11 cellular contexts compared by ENCODE assay signal in the genomic region with DNA sequence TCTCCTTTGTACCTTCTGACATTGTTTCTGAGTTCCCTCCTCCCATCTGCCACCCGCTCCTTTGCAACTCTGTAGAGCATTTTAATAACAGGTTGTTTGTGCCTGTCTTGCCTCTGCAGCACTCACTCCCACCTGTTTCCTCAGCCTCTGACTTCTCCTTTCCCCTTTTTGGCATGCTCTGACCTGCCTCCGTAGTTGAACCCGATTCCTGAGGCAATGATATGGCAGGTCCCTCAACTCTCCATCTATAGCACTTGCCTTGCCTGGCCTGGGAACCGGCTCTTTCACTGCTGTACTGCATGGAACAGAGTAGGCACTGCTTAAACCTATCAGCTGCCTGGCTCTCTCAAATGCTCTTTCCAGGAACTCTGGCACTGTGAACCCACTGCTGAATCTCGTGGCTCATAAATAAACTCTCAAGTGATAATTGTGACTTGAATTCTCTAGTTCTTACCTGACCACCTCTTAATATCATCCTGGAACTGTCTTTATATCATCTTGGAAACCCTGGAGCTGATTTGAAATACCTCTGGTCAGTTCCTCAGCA. TPM values are rescaled to one million over a fixed set of nuclear protein-coding genes. Genes with fewer than 3 reads are reported as not detected.
A peak's percentile ranks its signal among the peaks of the same experiment; 100 is the strongest.
DNase-seq lines count a peak whose midpoint lies in the region; ATAC-seq and TF ChIP-seq lines count a peak whose summit lies in the region.
"Had no signal": no experiment of that assay in that cellular context is flagged by ENCODE, and none has a peak within 500 bp of the region (broad histone marks: within the 10 kb centered on the region; RNA-seq: fewer than 3 reads in every experiment).

No MANE protein-coding gene starts in this region.

- no peaks in the 10 kb centered on the region for H3K27me3 Mint-ChIP-seq in CD4-positive, alpha-beta T cell

- no peak for DNase-seq in CD4-positive, alpha-beta T cell
- DNase-seq in OCI-LY7 (ENCODE audit: low spot score) (peak; percentile 35), germinal center (ENCODE audit: low spot score) (peak; percentile 32), MG63 (no peak), SHP77 treated with DMSO at 0.1 percent for 48 hours (lab: John Stamatoyannopoulos, UW) (no peak), HEK293T (ENCODE audit: extremely low spot score) (no peak)
- DNase-seq: activated gamma-delta T cell, DMS 273 treated with DMSO at 0.1 percent for 48 hours, hippocampal formation had no signal

- peaks cover 60% of the 10 kb centered on the region for H3K4me1 Mint-ChIP-seq in CD4-positive, alpha-beta T cell (ENCODE audit: low read depth)

- no peaks in the 10 kb centered on the region for H3K9me3 Mint-ChIP-seq in CD4-positive, alpha-beta T cell

- peak overlapping the region; percentile 85 for H3K27ac Mint-ChIP-seq in CD4-positive, alpha-beta T cell

- POLR2A ChIA-PET in CD4-positive, alpha-beta T cell (lab: Charles Lee), result interaction anchor here (0.8 to 2.2 kb wide), 3 partner anchors 8 to 15 kb away, joined by 4 to 32 read pairs (median 10); no protein-coding TSS in a partner anchor
- POLR2A ChIA-PET in OCI-LY7 (lab: Charles Lee), result interaction anchor here (0.6 kb wide), 1 partner anchor 12 kb away, joined by 5 read pairs; no protein-coding TSS in a partner anchor
- POLR2A ChIA-PET in HEK293T (lab: Yijun Ruan, JAX), result no interaction called here

- no peak for ATAC-seq in CD4-positive, alpha-beta T cell (ENCODE audit: poor library complexity)
- peak; percentile 25 for ATAC-seq in GM18907 (IDR thresholded peaks at IDR 0.05; ENCODE audit: unreplicated experiment)
- no peak for ATAC-seq in HG03460 (IDR thresholded peaks at IDR 0.05; ENCODE audit: unreplicated experiment)

- no TSS peak for BruUV-seq in OCI-LY7 (replicated peaks; lab: Mats Ljungman, UMichigan)

- CTCF ChIA-PET in CD4-positive, alpha-beta T cell (lab: Charles Lee), result no interaction called here
- CTCF ChIA-PET in OCI-LY7 (lab: Charles Lee; ENCODE audit: unreplicated experiment), result no interaction called here
- CTCF ChIA-PET in HEK293T (lab: Yijun Ruan, JAX), result no interaction called here

- H3K36me3 ChIP-seq in OCI-LY7 (ENCODE audit: insufficient read depth, low read length) (no peaks in the 10 kb centered on the region), MG63 (no peaks in the 10 kb centered on the region)

- no peaks in the 10 kb centered on the region for H3K27me3 ChIP-seq in CD4-positive, alpha-beta T cell (ENCODE audit: control insufficient read depth, insufficient read depth, low read length)
- no peaks in the 10 kb centered on the region for H3K27me3 ChIP-seq in MG63

- H3K36me3 Mint-ChIP-seq in CD4-positive, alpha-beta T cell (ENCODE audit: low read depth), result no peaks in the 10 kb centered on the region

- H3K4me2 ChIP-seq in OCI-LY7 (ENCODE audit: low read length), result peak overlapping the region; percentile 81

- intact Hi-C loops in CD4-positive, alpha-beta T cell (cut with DNase I, micrococcal nuclease), result loop anchor here in 1 of 2 experiments (2.0 kb wide), 1 partner anchor 15 kb away; no protein-coding TSS in a partner anchor
- intact Hi-C loops in OCI-LY7 (cut with micrococcal nuclease; ENCODE audit: unreplicated experiment), result loop anchor here (5.0 kb wide), 1 partner anchor 228 kb away; no protein-coding TSS in a partner anchor

- peaks cover 39% of the 10 kb centered on the region for H3K4me1 ChIP-seq in OCI-LY7 (ENCODE audit: insufficient read depth, low read length, poor library complexity, severe bottlenecking)

- no peak for TF ChIP-seq CTCF in CD4-positive, alpha-beta T cell (IDR thresholded peaks at IDR 0.05)
- no peak for TF ChIP-seq CTCF in OCI-LY7 (conservative IDR thresholded peaks at IDR 0.05; ENCODE audit: low read length)

- H3K9me3 ChIP-seq in CD4-positive, alpha-beta T cell (ENCODE audit: control insufficient read depth, low read length), result no peaks in the 10 kb centered on the region
- H3K9me3 ChIP-seq in OCI-LY7 (ENCODE audit: low read length), result no peaks in the 10 kb centered on the region
- no peaks in the 10 kb centered on the region for H3K9me3 ChIP-seq in MG63

- H2AFZ ChIP-seq in OCI-LY7 (ENCODE audit: low read length), result no peak overlapping the region

- H3K27ac ChIP-seq in CD4-positive, alpha-beta T cell (ENCODE audit: low read depth, low read length), result peak overlapping the region; percentile 19
- H3K27ac ChIP-seq in OCI-LY7 (ENCODE audit: low read depth, low read length, poor library complexity, severe bottlenecking), result no peak overlapping the region

- H3K79me2 ChIP-seq in OCI-LY7 (ENCODE audit: insufficient read depth, low read depth, low read length), result no peaks in the 10 kb centered on the region

- H3K4me3 ChIP-seq in OCI-LY7 (ENCODE audit: low read depth, low read length, poor library complexity, severe bottlenecking) (peak overlapping the region; percentile 12), MG63 (no peak overlapping the region)

- H3K4me3 Mint-ChIP-seq in CD4-positive, alpha-beta T cell, result peak overlapping the region; percentile 77

- no peaks in the 10 kb centered on the region; the same call in 1 of the 2 replicates for H4K20me1 ChIP-seq in OCI-LY7 (ENCODE audit: insufficient read depth, low read length)

- no peaks in the 10 kb centered on the region for H3K9me2 ChIP-seq in OCI-LY7 (ENCODE audit: insufficient read depth, low read length)

TF ChIP-seq in HEK293T, 16 proteins besides CTCF, POLR2A, EP300 and RAD21:
- TF ChIP-seq NFRKB (IDR thresholded peaks at IDR 0.05) (no peak), BHLHE40 (IDR thresholded peaks at IDR 0.05; ENCODE audit: borderline replicate concordance) (no peak), FOXK2 (IDR thresholded peaks at IDR 0.05) (no peak), ARNT (IDR thresholded peaks at IDR 0.05) (no peak), ELF4 (IDR thresholded peaks at IDR 0.05) (no peak), LEF1 (IDR thresholded peaks at IDR 0.05; ENCODE audit: borderline replicate concordance) (no peak), FOXA1 (IDR thresholded peaks at IDR 0.05) (no peak), FOXM1 (IDR thresholded peaks at IDR 0.05; ENCODE audit: borderline replicate concordance) (no peak), SUZ12 (IDR thresholded peaks at IDR 0.05) (no peak), SP1 (IDR thresholded peaks at IDR 0.05) (no peak), ZNF384 (IDR thresholded peaks at IDR 0.05) (no peak), L3MBTL2 (conservative IDR thresholded peaks at IDR 0.05) (no peak), HDGF (IDR thresholded peaks at IDR 0.05; ENCODE audit: borderline replicate concordance) (no peak), TARDBP (IDR thresholded peaks at IDR 0.05) (no peak)
- TF ChIP-seq, protein P1, sequence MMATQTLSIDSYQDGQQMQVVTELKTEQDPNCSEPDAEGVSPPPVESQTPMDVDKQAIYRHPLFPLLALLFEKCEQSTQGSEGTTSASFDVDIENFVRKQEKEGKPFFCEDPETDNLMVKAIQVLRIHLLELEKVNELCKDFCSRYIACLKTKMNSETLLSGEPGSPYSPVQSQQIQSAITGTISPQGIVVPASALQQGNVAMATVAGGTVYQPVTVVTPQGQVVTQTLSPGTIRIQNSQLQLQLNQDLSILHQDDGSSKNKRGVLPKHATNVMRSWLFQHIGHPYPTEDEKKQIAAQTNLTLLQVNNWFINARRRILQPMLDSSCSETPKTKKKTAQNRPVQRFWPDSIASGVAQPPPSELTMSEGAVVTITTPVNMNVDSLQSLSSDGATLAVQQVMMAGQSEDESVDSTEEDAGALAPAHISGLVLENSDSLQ (IDR thresholded peaks at IDR 0.05), result no peak

RNA-seq across cellular contexts. Expression of a gene that starts 50.3 kb away (rescaled TPM):
- total RNA-seq in CD4-positive, alpha-beta T cell, result 100 to 1,000 TPM; 143 to 153 TPM
- 16.1 and 17.5 TPM in 2 replicates for total RNA-seq in OCI-LY7 (2014; rRNA removed; shearing (Covaris generic))
- total RNA-seq in OCI-LY7 (2022), result 18.1 and 24.8 TPM in 2 replicates
- total RNA-seq in MG63 (2014; rRNA removed; shearing (Covaris generic); ENCODE audit: low replicate concordance), result 16.5 and 32.7 TPM in 2 replicates

Comparison
In these comparisons a context has a peak if more than half of its experiments do, and no peak if none do; other contexts are left out.
1. DNase-seq: peak in OCI-LY7 (single experiment) and germinal center (single experiment); none in CD4-positive, alpha-beta T cell (0 of 10), MG63 (single experiment), SHP77 treated with DMSO at 0.1 percent for 48 hours (single experiment) and HEK293T (single experiment).